In genomic region chr2:177483531-177483930, GRCh38 we compare ENCODE assay signal across 17 cellular contexts.
DNase-seq lines count a peak whose midpoint lies in the region; ATAC-seq, FAIRE-seq and TF ChIP-seq lines count a peak whose summit lies in the region.
"Had no signal": no experiment of that assay in that cellular context is flagged by ENCODE, and none has a peak within 500 bp of the region (broad histone marks: within the 10 kb centered on the region; RNA-seq: fewer than 3 reads in every experiment).

No MANE protein-coding gene starts in this region.

- no peaks in the 10 kb centered on the region for H3K27me3 ChIP-seq in GM12878 (replicated peaks in 1 of 2; ENCODE audit: control insufficient read depth in 2 of 2, insufficient read depth in 2 of 2, low read length in 1 of 2)

- H3K4me1 Mint-ChIP-seq in HFFc6 (ENCODE audit: low read depth): peaks cover 18% of the 10 kb centered on the region
- peaks cover 18% of the 10 kb centered on the region for H3K4me1 Mint-ChIP-seq in mesothelial cell of epicardium
- H3K4me1 Mint-ChIP-seq in activated naive CD4-positive, alpha-beta T cell treated with anti-CD3 and anti-CD28 coated beads, Interleukin-2, amount 10 ng/mL, durations not matched to agents 7 days and 5 days: no peaks in the 10 kb centered on the region

- H2AFZ ChIP-seq in GM12878 (ENCODE audit: control insufficient read depth, low read depth, low read length): no peak overlapping the region

- H3K27ac ChIP-seq in A549: no peak overlapping the region
- H3K27ac ChIP-seq in GM12878 (ENCODE audit: control insufficient read depth, insufficient read depth): no peak overlapping the region
- H3K27ac ChIP-seq: C4-2B had no signal

- BruUV-seq in GM12878 (replicated peaks; lab: Mats Ljungman, UMichigan): TSS peak; percentile 19

- no peak for DNase-seq in A549 (ENCODE audit: low read depth in 1 of 2, low spot score in 1 of 2)
- no peak for DNase-seq in HFFc6
- DNase-seq in GM12878 (ENCODE audit: low read depth, low spot score): no peak
- DNase-seq in mesothelial cell of epicardium (ENCODE audit: low spot score in 2 of 2, unreplicated experiment in 2 of 2): no peak
- DNase-seq in activated naive CD4-positive, alpha-beta T cell treated with anti-CD3 and anti-CD28 coated beads, Interleukin-2, amount 10 ng/mL, durations not matched to agents 7 days and 5 days: no peak
- DNase-seq: AML-193; CD4-positive, alpha-beta T cell; DMS153; DMS79; GDM1; GOT3; H7; KBM-7 had no signal

- CTCF ChIA-PET in A549 (lab: Yijun Ruan, JAX): interaction anchor here (0.7 to 2.0 kb wide), 2 partner anchors 134 to 241 kb away, joined by 3 to 6 read pairs; no protein-coding TSS in a partner anchor
- CTCF ChIA-PET in GM12878 (lab: Yijun Ruan, JAX): no interaction called here
- CTCF ChIA-PET in activated naive CD4-positive, alpha-beta T cell treated with anti-CD3 and anti-CD28 coated beads, Interleukin-2, amount 10 ng/mL, durations not matched to agents 7 days and 5 days (lab: Charles Lee): interaction anchor here (1.1 kb wide), 1 partner anchor 15 kb away, joined by 3 read pairs; no protein-coding TSS in a partner anchor

- H3K36me3 Mint-ChIP-seq in HFFc6 (ENCODE audit: low read depth) (peaks cover 19% of the 10 kb centered on the region), mesothelial cell of epicardium (peaks cover 25% of the 10 kb centered on the region)
- peaks cover 18% of the 10 kb centered on the region for H3K36me3 Mint-ChIP-seq in activated naive CD4-positive, alpha-beta T cell treated with anti-CD3 and anti-CD28 coated beads, Interleukin-2, amount 10 ng/mL, durations not matched to agents 7 days and 5 days

- 91% methylated on average over 2 of the region's 2 CpGs for WGBS in A549 (ENCODE audit: missing lambda C conversion rate)
- WGBS in GM12878 (ENCODE audit: insufficient coverage, insufficient replicate concordance, low lambda C conversion rate, missing lambda C conversion rate): 69% methylated on average over 2 of the region's 2 CpGs

- H3K4me3 ChIP-seq in A549 (no peak overlapping the region), GM12878 (no peak overlapping the region)

- in situ Hi-C loops in GM12878 (cut with MboI): no loop called here

- POLR2A ChIA-PET in A549 (lab: Yijun Ruan, JAX): no interaction called here
- POLR2A ChIA-PET in GM12878 (lab: Charles Lee): no interaction called here

- SMC1A ChIA-PET in GM12878 (lab: Charles Lee; ENCODE audit: uncharacterized antibody, unreplicated experiment): interaction anchor here (0.8 to 1.3 kb wide), 2 partner anchors 9 to 15 kb away, joined by 3 to 4 read pairs; no protein-coding TSS in a partner anchor

- ATAC-seq in A549 (no peak), GM12878 (no peak), GM19395 (IDR thresholded peaks at IDR 0.05; ENCODE audit: unreplicated experiment) (no peak), HG02678 (IDR thresholded peaks at IDR 0.05; ENCODE audit: unreplicated experiment) (no peak)
- ATAC-seq: HCT116 had no signal

- H3K4me3 Mint-ChIP-seq in HFFc6: no peak overlapping the region
- H3K4me3 Mint-ChIP-seq in mesothelial cell of epicardium: no peak overlapping the region
- no peak overlapping the region for H3K4me3 Mint-ChIP-seq in activated naive CD4-positive, alpha-beta T cell treated with anti-CD3 and anti-CD28 coated beads, Interleukin-2, amount 10 ng/mL, durations not matched to agents 7 days and 5 days
- H3K4me3 Mint-ChIP-seq: CD4-positive, alpha-beta T cell had no signal

- H3K27me3 Mint-ChIP-seq in HFFc6 (ENCODE audit: insufficient read depth): no peaks in the 10 kb centered on the region; the same call in 1 of the 2 replicates
- no peaks in the 10 kb centered on the region for H3K27me3 Mint-ChIP-seq in mesothelial cell of epicardium (ENCODE audit: low read depth)
- no peaks in the 10 kb centered on the region for H3K27me3 Mint-ChIP-seq in activated naive CD4-positive, alpha-beta T cell treated with anti-CD3 and anti-CD28 coated beads, Interleukin-2, amount 10 ng/mL, durations not matched to agents 7 days and 5 days
- H3K27me3 Mint-ChIP-seq: CD4-positive, alpha-beta T cell had no signal

- H4K20me1 ChIP-seq in GM12878 (ENCODE audit: control insufficient read depth, insufficient read depth): no peaks in the 10 kb centered on the region

- no peak overlapping the region for H3K4me2 ChIP-seq in A549
- H3K4me2 ChIP-seq in GM12878 (ENCODE audit: control insufficient read depth, insufficient read depth): no peak overlapping the region

- H3K36me3 ChIP-seq in GM12878 (ENCODE audit: control insufficient read depth in 2 of 2, insufficient read depth in 2 of 2, low read length in 1 of 2): no peaks in the 10 kb centered on the region

- H3K9me3 Mint-ChIP-seq in HFFc6 (peaks cover under 1% of the 10 kb centered on the region), mesothelial cell of epicardium (peaks cover 9% of the 10 kb centered on the region)
- H3K9me3 Mint-ChIP-seq in activated naive CD4-positive, alpha-beta T cell treated with anti-CD3 and anti-CD28 coated beads, Interleukin-2, amount 10 ng/mL, durations not matched to agents 7 days and 5 days: no peaks in the 10 kb centered on the region
- H3K9me3 Mint-ChIP-seq: CD4-positive, alpha-beta T cell had no signal

- H3K4me1 ChIP-seq in A549 (no peaks in the 10 kb centered on the region), GM12878 (ENCODE audit: control insufficient read depth, insufficient read depth, low read length) (no peaks in the 10 kb centered on the region)

- no peak for TF ChIP-seq POLR2A in A549 (IDR thresholded peaks at IDR 0.05; ENCODE audit: low read length)
- TF ChIP-seq POLR2A in GM12878 (IDR thresholded peaks at IDR 0.05; ENCODE audit: low read depth, low read length): no peak

- RAD21 ChIA-PET in GM12878 (lab: Charles Lee; ENCODE audit: unreplicated experiment): no interaction called here

- H3K9ac ChIP-seq in GM12878 (ENCODE audit: control insufficient read depth, insufficient read depth, low read length): no peak overlapping the region

- intact Hi-C loops in GM12878 (cut with micrococcal nuclease; ENCODE audit: unreplicated experiment): no loop called here

- no peak for TF ChIP-seq RAD21 in A549 (conservative IDR thresholded peaks at IDR 0.05 in 1 of 2, IDR thresholded peaks at IDR 0.05 in 1 of 2)
- TF ChIP-seq RAD21 in GM12878 (IDR thresholded peaks at IDR 0.05; ENCODE audit: insufficient read depth, low read depth, low read length): no peak

- H3K79me2 ChIP-seq in GM12878 (ENCODE audit: control insufficient read depth, insufficient read depth, low read length): no peaks in the 10 kb centered on the region

- TF ChIP-seq CTCF in A549 (IDR thresholded peaks at IDR 0.05) (no peak), HFFc6 (IDR thresholded peaks at IDR 0.05) (no peak), GM12878 (IDR thresholded peaks at IDR 0.05 in 2 of 3, conservative IDR thresholded peaks at IDR 0.05 in 1 of 3; ENCODE audit: control insufficient read depth in 2 of 3, extremely low read depth in 1 of 3, insufficient read depth in 1 of 3, low read depth in 3 of 3, low read length in 3 of 3) (no peak), mesothelial cell of epicardium (IDR thresholded peaks at IDR 0.05; ENCODE audit: unreplicated experiment) (no peak)

- H3K9me3 ChIP-seq in A549 (peaks cover 8% of the 10 kb centered on the region; the same call in 2 of the 3 replicates), GM12878 (replicated peaks; ENCODE audit: control insufficient read depth, insufficient read depth, low read length) (no peaks in the 10 kb centered on the region; the same call in 2 of the 3 replicates)

- H3K27ac Mint-ChIP-seq in HFFc6: peak overlapping the region; percentile 6; the same call in 1 of the 2 replicates
- H3K27ac Mint-ChIP-seq in mesothelial cell of epicardium: peak overlapping the region; percentile 63
- H3K27ac Mint-ChIP-seq in activated naive CD4-positive, alpha-beta T cell treated with anti-CD3 and anti-CD28 coated beads, Interleukin-2, amount 10 ng/mL, durations not matched to agents 7 days and 5 days: no peak overlapping the region
- H3K27ac Mint-ChIP-seq: CD4-positive, alpha-beta T cell had no signal

- FAIRE-seq in A549 (lab: Jason Lieb, UNC): no peak
- FAIRE-seq in GM12878 (lab: Jason Lieb, UNC): no peak

- TF ChIP-seq EP300 in A549 (IDR thresholded peaks at IDR 0.05) (no peak), GM12878 (IDR thresholded peaks at IDR 0.05; ENCODE audit: borderline replicate concordance in 1 of 2, control insufficient read depth in 1 of 2, low read depth in 2 of 2, low read length in 2 of 2) (no peak)

TF ChIP-seq in A549, 52 proteins besides CTCF, POLR2A, EP300 and RAD21:
- TF ChIP-seq HOXB5 (CRISPR knock-in tag; IDR thresholded peaks at IDR 0.05): no peak
- peak; percentile 65 for TF ChIP-seq MAFK (IDR thresholded peaks at IDR 0.05; ENCODE audit: partially characterized antibody)

TF ChIP-seq in GM12878, 131 proteins besides CTCF, POLR2A, EP300 and RAD21:
- TF ChIP-seq LARP7 (IDR thresholded peaks at IDR 0.05) (no peak), SMARCA5 (IDR thresholded peaks at IDR 0.05) (no peak), TCF7 (IDR thresholded peaks at IDR 0.05; ENCODE audit: borderline replicate concordance) (no peak), NR2C1 (IDR thresholded peaks at IDR 0.05) (no peak), BCL11A (IDR thresholded peaks at IDR 0.05; ENCODE audit: low read depth, low read length) (no peak), NR2F1 (conservative IDR thresholded peaks at IDR 0.05) (no peak), CHD1 (IDR thresholded peaks at IDR 0.05; ENCODE audit: low read depth, low read length) (no peak), RCOR1 (conservative IDR thresholded peaks at IDR 0.05; ENCODE audit: low read depth, low read length) (no peak), ATF3 (IDR thresholded peaks at IDR 0.05; ENCODE audit: borderline replicate concordance, extremely low read depth, low read depth, low read length) (no peak), RUNX3 (IDR thresholded peaks at IDR 0.05; ENCODE audit: low read length) (no peak)
